13 cellular contexts compared by ENCODE assay signal in genomic region chr20:62208805-62209755, GRCh38. TPM values are rescaled to one million over a fixed set of nuclear protein-coding genes. Genes with fewer than 3 reads are reported as not detected.
DNase-seq lines count a peak whose midpoint lies in the region; ATAC-seq and TF ChIP-seq lines count a peak whose summit lies in the region.
"Had no signal": no experiment of that assay in that cellular context is flagged by ENCODE, and none has a peak within 500 bp of the region (broad histone marks: within the 10 kb centered on the region; RNA-seq: fewer than 3 reads in every experiment).

No MANE protein-coding gene starts in this region.

- in situ Hi-C loops in IMR-90 (cut with MboI; ENCODE audit: low sequenced_read_pairs), result no loop called here

- no peaks in the 10 kb centered on the region for H3K36me3 Mint-ChIP-seq in activated CD4-positive, alpha-beta memory T cell treated with anti-CD3 and anti-CD28 coated beads for 36 hours

- H3K27ac Mint-ChIP-seq in activated CD4-positive, alpha-beta memory T cell treated with anti-CD3 and anti-CD28 coated beads for 36 hours, result no peak overlapping the region

- no TSS peak for BruUV-seq in IMR-90 (replicated peaks; lab: Mats Ljungman, UMichigan)

- no peaks in the 10 kb centered on the region for H3K9me3 Mint-ChIP-seq in activated CD4-positive, alpha-beta memory T cell treated with anti-CD3 and anti-CD28 coated beads for 36 hours

- H4K20me1 ChIP-seq in IMR-90 (ENCODE audit: insufficient read depth, low read length), result peaks cover 4% of the 10 kb centered on the region

- peaks cover 3% of the 10 kb centered on the region for H3K27me3 Mint-ChIP-seq in activated CD4-positive, alpha-beta memory T cell treated with anti-CD3 and anti-CD28 coated beads for 36 hours

- DNase-seq in EH (ENCODE audit: low read depth), result peak; percentile 30
- DNase-seq in IMR-90, result no peak
- peak; percentile 14 for DNase-seq in astrocyte of the hippocampus (ENCODE audit: low read depth, low spot score)
- peak; percentile 20 for DNase-seq in kidney tubule cell (ENCODE audit: low spot score)
- DNase-seq in activated CD4-positive, alpha-beta memory T cell treated with anti-CD3 and anti-CD28 coated beads for 36 hours, result no peak
- DNase-seq: stimulated activated CD4-positive, alpha-beta T cell treated with anti-CD3 and anti-CD28 coated beads, Interleukin-1b, Interleukin-23, amount 100 ng/mL, for 48 hours; stimulated activated naive CD4-positive, alpha-beta T cell had no signal

- no peak overlapping the region for H3K4me3 ChIP-seq in IMR-90 (ENCODE audit: insufficient read depth, low read depth, low read length)

- no peaks in the 10 kb centered on the region for H3K4me1 ChIP-seq in IMR-90 (ENCODE audit: control insufficient read depth, insufficient read depth, low read length)
- H3K4me1 ChIP-seq: Caco-2 had no signal

- no peak overlapping the region for H2BK20ac ChIP-seq in IMR-90 (ENCODE audit: low read depth, low read length)

- no peak overlapping the region for H4K5ac ChIP-seq in IMR-90 (ENCODE audit: low read depth, low read length)

- intact Hi-C loops in IMR-90 (cut with micrococcal nuclease), result no loop called here
- intact Hi-C loops in activated CD4-positive, alpha-beta memory T cell treated with anti-CD3 and anti-CD28 coated beads for 36 hours (cut with micrococcal nuclease), result no loop called here

- no peak overlapping the region for H3K23ac ChIP-seq in IMR-90 (ENCODE audit: low read depth, low read length)

- H3K4me3 Mint-ChIP-seq in activated CD4-positive, alpha-beta memory T cell treated with anti-CD3 and anti-CD28 coated beads for 36 hours, result no peak overlapping the region

- no peak overlapping the region for H3K18ac ChIP-seq in IMR-90 (ENCODE audit: low read depth, low read length)

- H2BK15ac ChIP-seq in IMR-90 (ENCODE audit: low read depth, low read length), result no peak overlapping the region

- TF ChIP-seq POLR2A in IMR-90 (IDR thresholded peaks at IDR 0.05; ENCODE audit: low read depth, low read length), result no peak

- no peak for TF ChIP-seq RAD21 in IMR-90 (IDR thresholded peaks at IDR 0.05; ENCODE audit: low read length)

- H3K79me1 ChIP-seq in IMR-90 (ENCODE audit: low read depth in 1 of 2, low read length in 2 of 2), result no peaks in the 10 kb centered on the region; a peak in 1 of 4 replicates

- H2AFZ ChIP-seq in IMR-90 (replicated peaks; ENCODE audit: low read length, poor library complexity), result no peak overlapping the region

- H2AK5ac ChIP-seq in IMR-90 (ENCODE audit: low read depth, low read length), result no peak overlapping the region

- H3K9me3 ChIP-seq in IMR-90 (ENCODE audit: control insufficient read depth, insufficient read depth, low read length), result no peaks in the 10 kb centered on the region
- H3K9me3 ChIP-seq: Caco-2, neutrophil had no signal

- peaks cover 20% of the 10 kb centered on the region for H3K27me3 ChIP-seq in IMR-90 (ENCODE audit: control insufficient read depth, insufficient read depth, low read length)

- H3K9ac ChIP-seq in IMR-90 (ENCODE audit: low read depth, low read length), result no peak overlapping the region

- H3K4me1 Mint-ChIP-seq in activated CD4-positive, alpha-beta memory T cell treated with anti-CD3 and anti-CD28 coated beads for 36 hours (ENCODE audit: low read depth), result no peaks in the 10 kb centered on the region

- no peaks in the 10 kb centered on the region for H3K36me3 ChIP-seq in IMR-90 (ENCODE audit: control insufficient read depth, insufficient read depth, low read length)

- POLR2A ChIA-PET in IMR-90 (lab: Charles Lee; ENCODE audit: unreplicated experiment), result no interaction called here
- POLR2A ChIA-PET in activated CD4-positive, alpha-beta memory T cell treated with anti-CD3 and anti-CD28 coated beads for 36 hours (lab: Charles Lee), result no interaction called here

- H3K56ac ChIP-seq in IMR-90 (ENCODE audit: extremely low read depth, insufficient read depth, low read length), result no peak overlapping the region

- dilution Hi-C loops in IMR-90 (cut with HindIII; ENCODE audit: low sequenced_read_pairs, unreplicated experiment), result no loop called here

- H4K91ac ChIP-seq in IMR-90 (ENCODE audit: insufficient read depth, low read depth, low read length), result no peak overlapping the region

- no peaks in the 10 kb centered on the region for H3K9me1 ChIP-seq in IMR-90 (ENCODE audit: insufficient read depth, low read length)

- ATAC-seq in IMR-90 (ENCODE audit: low read depth) (peak; percentile 28; the same call in 1 of the 2 replicates), GM18502 (IDR thresholded peaks at IDR 0.05; ENCODE audit: poor library complexity, unreplicated experiment) (no peak), GM21526 (IDR thresholded peaks at IDR 0.05; ENCODE audit: low FRiP score, unreplicated experiment) (no peak), HG02759 (IDR thresholded peaks at IDR 0.05; ENCODE audit: unreplicated experiment) (no peak)

- H2BK5ac ChIP-seq in IMR-90 (ENCODE audit: low read depth, low read length, poor library complexity, severe bottlenecking), result no peak overlapping the region

- no peak overlapping the region for H3K14ac ChIP-seq in IMR-90 (replicated peaks; ENCODE audit: low read depth, low read length)

- H3K4ac ChIP-seq in IMR-90 (ENCODE audit: low read depth, low read length), result no peak overlapping the region

- no peak for TF ChIP-seq CTCF in IMR-90 (conservative IDR thresholded peaks at IDR 0.05; ENCODE audit: low read depth, low read length)

- CTCF ChIA-PET in IMR-90 (lab: Yijun Ruan, JAX), result no interaction called here
- CTCF ChIA-PET in activated CD4-positive, alpha-beta memory T cell treated with anti-CD3 and anti-CD28 coated beads for 36 hours (lab: Charles Lee), result no interaction called here

- H2AK9ac ChIP-seq in IMR-90 (replicated peaks; ENCODE audit: low read depth, low read length, poor library complexity), result no peak overlapping the region

- WGBS in IMR-90 (ENCODE audit: extremely low coverage in 2 of 2, insufficient read length in 1 of 2), 2 experiments, result 48% methylated on average over 6 of the region's 27 CpGs; no CpG with 5 or more reads in 1 of the 2 experiments

- no peak overlapping the region for H3K27ac ChIP-seq in IMR-90 (ENCODE audit: insufficient read depth, low read length)
- H3K27ac ChIP-seq: neutrophil had no signal

- H3K4me2 ChIP-seq in IMR-90 (ENCODE audit: low read depth, low read length), result no peak overlapping the region

- no peak overlapping the region for H4K8ac ChIP-seq in IMR-90 (ENCODE audit: low read depth in 2 of 2, low read length in 2 of 2)

- H2BK120ac ChIP-seq in IMR-90 (ENCODE audit: low read depth, low read length), result no peak overlapping the region

TF ChIP-seq in IMR-90, 13 proteins besides CTCF, POLR2A, EP300 and RAD21:
- no peak for TF ChIP-seq MAZ (IDR thresholded peaks at IDR 0.05; ENCODE audit: borderline replicate concordance, low read depth, low read length)
- TF ChIP-seq ELK1 (IDR thresholded peaks at IDR 0.05; ENCODE audit: borderline replicate concordance, low read depth, low read length), result no peak
- TF ChIP-seq NFE2L2 (IDR thresholded peaks at IDR 0.05; ENCODE audit: low read depth, low read length), result no peak
- TF ChIP-seq MXI1 (IDR thresholded peaks at IDR 0.05; ENCODE audit: borderline replicate concordance, low read depth, low read length), result no peak
- no peak for TF ChIP-seq CHD1 (IDR thresholded peaks at IDR 0.05; ENCODE audit: low read depth, low read length)
- no peak for TF ChIP-seq SMC3 (IDR thresholded peaks at IDR 0.05; ENCODE audit: low read depth, low read length)
- no peak for TF ChIP-seq USF2 (IDR thresholded peaks at IDR 0.05; ENCODE audit: low read depth, low read length)
- TF ChIP-seq BHLHE40 (IDR thresholded peaks at IDR 0.05; ENCODE audit: low read depth, low read length), result no peak
TF ChIP-seq in IMR-90: peak in this region for 0.

RNA-seq across cellular contexts. Expression of gene HRH3, which starts 11.0 kb away (rescaled TPM):
- total RNA-seq in IMR-90 (2012; rRNA removed), result not detected in 2 replicates
- not detected in 2 replicates for polyA plus RNA-seq in IMR-90 (2012; rRNA removed)
- not detected in 2 replicates for polyA plus RNA-seq in IMR-90 (2012; cell fraction: cytosol; rRNA removed)
- not detected in 2 replicates for polyA plus RNA-seq in IMR-90 (2012; cell fraction: nucleus; rRNA removed; ENCODE audit: low replicate concordance)
- total RNA-seq in activated CD4-positive, alpha-beta memory T cell treated with anti-CD3 and anti-CD28 coated beads for 36 hours, result not detected
- total RNA-seq: Caco-2, fibroblast of lung had no signal
- polyA plus RNA-seq: fibroblast of lung had no signal

RNA-seq across cellular contexts. Expression of gene MTG2, which starts 26.3 kb away (rescaled TPM):
- 11.5 and 12.2 TPM in 2 replicates for total RNA-seq in IMR-90 (2012; rRNA removed)
- polyA plus RNA-seq in IMR-90 (2012; rRNA removed), result 23.9 and 25.2 TPM in 2 replicates
- polyA plus RNA-seq in IMR-90 (2012; cell fraction: cytosol; rRNA removed), result 21.7 and 23.7 TPM in 2 replicates
- 52.1 and 66.5 TPM in 2 replicates for polyA plus RNA-seq in IMR-90 (2012; cell fraction: nucleus; rRNA removed; ENCODE audit: low replicate concordance)
- 10 to 100 TPM; 31.4 to 32.5 TPM for total RNA-seq in activated CD4-positive, alpha-beta memory T cell treated with anti-CD3 and anti-CD28 coated beads for 36 hours

RNA-seq across cellular contexts. Expression of gene OSBPL2, which starts 29.2 kb away (rescaled TPM):
- 27.6 and 28.6 TPM in 2 replicates for total RNA-seq in IMR-90 (2012; rRNA removed)
- polyA plus RNA-seq in IMR-90 (2012; rRNA removed), result 17.7 and 19.3 TPM in 2 replicates
- polyA plus RNA-seq in IMR-90 (2012; cell fraction: cytosol; rRNA removed), result 13.1 and 15.2 TPM in 2 replicates
- 36.2 and 68.6 TPM in 2 replicates for polyA plus RNA-seq in IMR-90 (2012; cell fraction: nucleus; rRNA removed; ENCODE audit: low replicate concordance)
- 10 to 100 TPM; 25.4 to 29.3 TPM for total RNA-seq in activated CD4-positive, alpha-beta memory T cell treated with anti-CD3 and anti-CD28 coated beads for 36 hours

Comparison
In these comparisons a context has a peak if more than half of its experiments do, and no peak if none do; other contexts are left out.
1. DNase-seq: peak in EH (single experiment), astrocyte of the hippocampus (single experiment) and kidney tubule cell (single experiment); none in IMR-90 (single experiment) and activated CD4-positive, alpha-beta memory T cell treated with anti-CD3 and anti-CD28 coated beads for 36 hours (single experiment).